14 cellular contexts compared by ENCODE assay signal in genomic region chr14:29749327-29749726, GRCh38.
DNase-seq lines count a peak whose midpoint lies in the region; ATAC-seq and TF ChIP-seq lines count a peak whose summit lies in the region.
"Had no signal": no experiment of that assay in that cellular context is flagged by ENCODE, and none has a peak within 500 bp of the region (broad histone marks: within the 10 kb centered on the region; RNA-seq: fewer than 3 reads in every experiment).

No MANE protein-coding gene starts in this region.

- TF ChIP-seq CTCF in MCF 10A (IDR thresholded peaks at IDR 0.05; ENCODE audit: unreplicated experiment) = no peak
- no peak for TF ChIP-seq CTCF in breast epithelium (IDR thresholded peaks at IDR 0.05)
- TF ChIP-seq CTCF in transverse colon (IDR thresholded peaks at IDR 0.05) = no peak

- intact Hi-C loops in MCF 10A (cut with micrococcal nuclease) (no loop called here), breast epithelium (cut with DNase I; ENCODE audit: low total_unique reads) (no loop called here), transverse colon (cut with DNase I; ENCODE audit: low total_unique reads) (no loop called here)

- no peak overlapping the region for H3K27ac Mint-ChIP-seq in MCF 10A (ENCODE audit: low read depth, unreplicated experiment)
- H3K27ac Mint-ChIP-seq: activated CD8-positive, alpha-beta T cell treated with anti-CD3 and anti-CD28 coated beads, Interleukin-2, amount 10 ng/mL, durations not matched to agents 7 days and 5 days had no signal

- H3K4me3 ChIP-seq in breast epithelium = no peak overlapping the region
- H3K4me3 ChIP-seq in transverse colon = no peak overlapping the region
- H3K4me3 ChIP-seq: heart right ventricle had no signal

- ATAC-seq in HG02610 (IDR thresholded peaks at IDR 0.05; ENCODE audit: unreplicated experiment) = no peak
- ATAC-seq: activated CD8-positive, alpha-beta T cell treated with anti-CD3 and anti-CD28 coated beads, Interleukin-2, amount 10 ng/mL, durations not matched to agents 7 days and 5 days had no signal

- H3K27ac ChIP-seq in breast epithelium (no peak overlapping the region), transverse colon (no peak overlapping the region)
- H3K27ac ChIP-seq: heart right ventricle had no signal

- in situ Hi-C loops in SK-MEL-5 (cut with HindIII; ENCODE audit: low pct_unique_long_range_greater_than_20kb, low sequenced_read_pairs) (no loop called here), transverse colon (cut with MboI; ENCODE audit: low pct_ligation_motif_present in 1 of 4, low pct_unique_long_range_greater_than_20kb in 1 of 4, low sequenced_read_pairs in 3 of 4) (no loop called here)

- TF ChIP-seq EP300 in transverse colon (IDR thresholded peaks at IDR 0.05; ENCODE audit: low read depth) = no peak

- TF ChIP-seq POLR2A in breast epithelium (IDR thresholded peaks at IDR 0.05) (no peak), transverse colon (IDR thresholded peaks at IDR 0.05) (no peak)

- H3K4me1 ChIP-seq in breast epithelium = no peaks in the 10 kb centered on the region
- H3K4me1 ChIP-seq in transverse colon = peaks cover 0 to 6% (median 0%) of the 10 kb centered on the region in 4 donors

- H3K27me3 Mint-ChIP-seq in MCF 10A (ENCODE audit: insufficient read depth, unreplicated experiment) = no peaks in the 10 kb centered on the region

- H3K36me3 ChIP-seq in breast epithelium (no peaks in the 10 kb centered on the region), transverse colon (no peaks in the 10 kb centered on the region)
- H3K36me3 ChIP-seq: heart right ventricle had no signal

- DNase-seq in MCF 10A (ENCODE audit: unreplicated experiment) (peak; percentile 48), breast epithelium (ENCODE audit: low spot score in 2 of 2) (no peak), SK-MEL-5 (ENCODE audit: low read depth, low spot score) (peak; percentile 41), glomerular visceral epithelial cell (ENCODE audit: extremely low spot score) (peak; percentile 50), transverse colon (no peak), NCI-H774 (lab: John Stamatoyannopoulos, UW) (no peak)
- DNase-seq in activated T-cell treated with anti-CD3 and anti-CD28 coated beads, Interleukin-2, amount 50 U/mL, for 48 hours = no peak
- DNase-seq: activated CD8-positive, alpha-beta T cell treated with anti-CD3 and anti-CD28 coated beads, Interleukin-2, amount 10 ng/mL, durations not matched to agents 7 days and 5 days; activated naive CD4-positive, alpha-beta T cell treated with anti-CD3 and anti-CD28 coated beads, Interleukin-2, amount 50 U/mL, for 16 hours; heart right ventricle; mammary epithelial cell; NCI-H1105 treated with DMSO at 0.1 percent for 48 hours; T-helper 1 cell had no signal

- POLR2A ChIA-PET in MCF 10A (lab: Yijun Ruan, JAX) = no interaction called here

- CTCF ChIA-PET in MCF 10A (lab: Yijun Ruan, JAX) = no interaction called here

- H3K9me3 ChIP-seq in breast epithelium (no peaks in the 10 kb centered on the region), transverse colon (no peaks in the 10 kb centered on the region)
- H3K9me3 ChIP-seq: heart right ventricle had no signal

- WGBS in transverse colon (ENCODE audit: low coverage in 1 of 2), 2 donors = 44% methylated on average over 3 of the region's 3 CpGs; no CpG with 5 or more reads in 1 of the 2 donors

- no peaks in the 10 kb centered on the region for H3K9me3 Mint-ChIP-seq in MCF 10A (ENCODE audit: unreplicated experiment)

- H3K27me3 ChIP-seq in breast epithelium = no peaks in the 10 kb centered on the region
- H3K27me3 ChIP-seq in transverse colon = no peaks in the 10 kb centered on the region
- H3K27me3 ChIP-seq: heart right ventricle had no signal

- no TSS peak for BruUV-seq in MCF 10A (replicated peaks; lab: Mats Ljungman, UMichigan)

- H3K4me3 Mint-ChIP-seq in MCF 10A (ENCODE audit: unreplicated experiment) = no peak overlapping the region
- H3K4me3 Mint-ChIP-seq: activated CD8-positive, alpha-beta T cell treated with anti-CD3 and anti-CD28 coated beads, Interleukin-2, amount 10 ng/mL, durations not matched to agents 7 days and 5 days had no signal

- H3K4me1 Mint-ChIP-seq in MCF 10A (ENCODE audit: insufficient read depth, unreplicated experiment) = peaks cover 23% of the 10 kb centered on the region

- H3K36me3 Mint-ChIP-seq in MCF 10A (ENCODE audit: insufficient read depth, unreplicated experiment) = peaks cover 11% of the 10 kb centered on the region

Comparison
In these comparisons a context has a peak if more than half of its experiments do, and no peak if none do; other contexts are left out.
1. DNase-seq: peak in MCF 10A (single experiment), SK-MEL-5 (single experiment) and glomerular visceral epithelial cell (single experiment); none in breast epithelium (0 of 2), transverse colon (single experiment), activated T-cell treated with anti-CD3 and anti-CD28 coated beads, Interleukin-2, amount 50 U/mL, for 48 hours (0 of 2) and NCI-H774 (single experiment).